ENCODE assay signal across 8 cellular contexts in the genomic region with DNA sequence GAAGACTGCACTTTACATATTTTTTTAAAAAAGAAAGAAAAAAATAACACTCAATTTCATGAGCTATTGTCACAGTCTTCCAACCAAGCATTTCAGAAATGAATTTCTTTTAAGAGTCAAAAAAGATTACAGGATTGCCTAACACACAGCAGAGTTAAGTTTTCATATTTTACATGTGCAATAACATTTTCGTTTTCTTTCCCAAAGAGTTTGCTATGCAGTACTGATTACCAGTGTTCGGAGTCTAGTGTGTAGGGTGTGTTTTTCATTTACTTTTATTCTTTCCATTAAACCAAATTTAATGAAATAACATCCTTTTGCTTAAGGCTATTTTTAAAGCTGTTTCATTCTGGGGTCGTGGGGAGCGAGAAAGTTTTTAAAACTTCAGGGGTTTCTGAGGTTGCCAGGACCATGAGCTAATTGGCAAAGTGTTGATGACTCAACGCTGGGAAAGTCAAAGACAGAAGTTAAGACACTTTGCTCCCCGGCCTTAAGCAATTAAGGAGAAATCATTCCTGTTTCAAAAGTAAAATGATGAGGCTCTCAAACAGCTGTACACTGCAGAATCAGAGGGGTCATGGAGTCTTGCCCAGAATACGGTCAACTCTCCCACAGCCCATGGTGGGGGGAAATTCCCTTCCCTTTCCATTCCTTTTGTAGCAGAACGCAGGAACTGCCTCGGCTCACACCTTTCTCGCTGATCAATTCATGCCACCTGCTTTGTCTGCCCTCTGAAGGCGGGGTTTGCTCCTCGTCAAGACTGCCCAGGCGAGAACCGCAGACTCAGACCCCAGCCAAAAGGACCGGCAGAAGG. TPM values are rescaled to one million over a fixed set of nuclear protein-coding genes. Genes with fewer than 3 reads are reported as not detected.
DNase-seq lines count a peak whose midpoint lies in the region; ATAC-seq and TF ChIP-seq lines count a peak whose summit lies in the region.

No MANE protein-coding gene starts in this region.

- 14 to 21% methylated on average over 9 to 10 of the region's 15 CpGs for WGBS in gastroesophageal sphincter (ENCODE audit: low coverage in 1 of 2), 2 donors

- H3K36me3 Mint-ChIP-seq in activated CD8-positive, alpha-beta T cell treated with anti-CD3 and anti-CD28 coated beads, Interleukin-2, amount 10 ng/mL, durations not matched to agents 7 days and 5 days (ENCODE audit: low read depth) = no peaks in the 10 kb centered on the region

- DNase-seq in Daoy (ENCODE audit: low read depth) (peak; percentile 70), SJCRH30 (peak in 1 of 2 experiments; percentile 47), NCI-H2227 treated with DMSO at 0.1 percent for 48 hours (lab: John Stamatoyannopoulos, UW) (no peak), HUDEP-2 (lab: John Stamatoyannopoulos, UW; ENCODE audit: unreplicated experiment in 76 of 76) (no peak), DMS53 (lab: John Stamatoyannopoulos, UW) (no peak)
- no peak for DNase-seq in activated CD8-positive, alpha-beta T cell treated with anti-CD3 and anti-CD28 coated beads, Interleukin-2, amount 10 ng/mL, durations not matched to agents 7 days and 5 days

- no peak overlapping the region for H3K4me3 Mint-ChIP-seq in activated CD8-positive, alpha-beta T cell treated with anti-CD3 and anti-CD28 coated beads, Interleukin-2, amount 10 ng/mL, durations not matched to agents 7 days and 5 days

- H3K4me1 Mint-ChIP-seq in activated CD8-positive, alpha-beta T cell treated with anti-CD3 and anti-CD28 coated beads, Interleukin-2, amount 10 ng/mL, durations not matched to agents 7 days and 5 days (ENCODE audit: low read depth) = peaks cover 2% of the 10 kb centered on the region

- no peak overlapping the region for H3K4me3 ChIP-seq in SJCRH30
- H3K4me3 ChIP-seq in gastroesophageal sphincter = peak overlapping the region in 1 of 2 donors; percentile 18
- no peak overlapping the region for H3K4me3 ChIP-seq in rectal smooth muscle tissue (ENCODE audit: low read length)

- CTCF ChIA-PET in activated CD8-positive, alpha-beta T cell treated with anti-CD3 and anti-CD28 coated beads, Interleukin-2, amount 10 ng/mL, durations not matched to agents 7 days and 5 days (lab: Charles Lee) = no interaction called here

- no peak overlapping the region for H3K9ac ChIP-seq in rectal smooth muscle tissue (ENCODE audit: low read length)

- no peaks in the 10 kb centered on the region for H3K9me3 Mint-ChIP-seq in activated CD8-positive, alpha-beta T cell treated with anti-CD3 and anti-CD28 coated beads, Interleukin-2, amount 10 ng/mL, durations not matched to agents 7 days and 5 days (ENCODE audit: insufficient read depth)

- peak overlapping the region; percentile 19; the same call in 1 of the 2 replicates for H3K27ac ChIP-seq in SJCRH30
- peak overlapping the region; percentile 59 to 88 (median 84) for H3K27ac ChIP-seq in gastroesophageal sphincter
- H3K27ac ChIP-seq in rectal smooth muscle tissue (ENCODE audit: low read depth, low read length) = peak overlapping the region; percentile 46

- H3K4me1 ChIP-seq in SJCRH30 (peaks cover 35% of the 10 kb centered on the region), gastroesophageal sphincter (peaks cover 0 to 60% (median 40%) of the 10 kb centered on the region in 3 donors), rectal smooth muscle tissue (ENCODE audit: control insufficient read depth, insufficient read depth, low read length) (peaks cover 13% of the 10 kb centered on the region)

- H3K9me3 ChIP-seq in SJCRH30 (replicated peaks) = no peaks in the 10 kb centered on the region
- no peaks in the 10 kb centered on the region for H3K9me3 ChIP-seq in gastroesophageal sphincter

- peaks cover 28% of the 10 kb centered on the region for H3K36me3 ChIP-seq in SJCRH30
- no peaks in the 10 kb centered on the region for H3K36me3 ChIP-seq in gastroesophageal sphincter
- H3K36me3 ChIP-seq in rectal smooth muscle tissue (ENCODE audit: control insufficient read depth, insufficient read depth, low read length) = no peaks in the 10 kb centered on the region

- POLR2A ChIA-PET in activated CD8-positive, alpha-beta T cell treated with anti-CD3 and anti-CD28 coated beads, Interleukin-2, amount 10 ng/mL, durations not matched to agents 7 days and 5 days (lab: Charles Lee) = no interaction called here

- H3K27ac Mint-ChIP-seq in activated CD8-positive, alpha-beta T cell treated with anti-CD3 and anti-CD28 coated beads, Interleukin-2, amount 10 ng/mL, durations not matched to agents 7 days and 5 days = no peak overlapping the region

- no peak for TF ChIP-seq EP300 in gastroesophageal sphincter (IDR thresholded peaks at IDR 0.05)

- TF ChIP-seq POLR2A in gastroesophageal sphincter (IDR thresholded peaks at IDR 0.05) = no peak

- peak; percentile 70 for ATAC-seq in gastroesophageal sphincter
- no peak for ATAC-seq in activated CD8-positive, alpha-beta T cell treated with anti-CD3 and anti-CD28 coated beads, Interleukin-2, amount 10 ng/mL, durations not matched to agents 7 days and 5 days

- peaks cover 4% of the 10 kb centered on the region for H3K27me3 Mint-ChIP-seq in activated CD8-positive, alpha-beta T cell treated with anti-CD3 and anti-CD28 coated beads, Interleukin-2, amount 10 ng/mL, durations not matched to agents 7 days and 5 days (ENCODE audit: low read depth)

- no peaks in the 10 kb centered on the region for H3K27me3 ChIP-seq in SJCRH30
- no peaks in the 10 kb centered on the region for H3K27me3 ChIP-seq in gastroesophageal sphincter
- no peaks in the 10 kb centered on the region for H3K27me3 ChIP-seq in rectal smooth muscle tissue (ENCODE audit: control insufficient read depth, insufficient read depth, low read length)

- TF ChIP-seq CTCF in gastroesophageal sphincter (IDR thresholded peaks at IDR 0.05) = no peak

RNA-seq across cellular contexts. Expression of a gene that starts 53.0 kb away (rescaled TPM):
- 9.5 and 13.2 TPM in 2 replicates for total RNA-seq in Daoy (2014; rRNA removed; shearing (Covaris generic))
- total RNA-seq in SJCRH30 (2014; rRNA removed; shearing (Covaris generic)) = 36.1 and 36.6 TPM in 2 replicates
- 10 to 100 TPM; 13.4 to 52.8 (median 28.5) TPM for total RNA-seq in gastroesophageal sphincter
- under 1 TPM; 0.11 to 0.13 TPM for total RNA-seq in activated CD8-positive, alpha-beta T cell treated with anti-CD3 and anti-CD28 coated beads, Interleukin-2, amount 10 ng/mL, durations not matched to agents 7 days and 5 days

Comparison
In these comparisons a context has a peak if more than half of its experiments do, and no peak if none do; other contexts are left out.
1. H3K27ac ChIP-seq: peak in every context shown above with its lines; median percentile 84 in gastroesophageal sphincter; 46 in rectal smooth muscle tissue; 19 in SJCRH30.